In genomic region chr1:40965531-40965930, GRCh38 we compare ENCODE assay signal across 18 cellular contexts. TPM values are rescaled to one million over a fixed set of nuclear protein-coding genes. Genes with fewer than 3 reads are reported as not detected.
A peak's percentile ranks its signal among the peaks of the same experiment; 100 is the strongest.
DNase-seq lines count a peak whose midpoint lies in the region; ATAC-seq, FAIRE-seq and TF ChIP-seq lines count a peak whose summit lies in the region.
"Had no signal": no experiment of that assay in that cellular context is flagged by ENCODE, and none has a peak within 500 bp of the region (broad histone marks: within the 10 kb centered on the region; RNA-seq: fewer than 3 reads in every experiment).

No MANE protein-coding gene starts in this region.

- FAIRE-seq in astrocyte (lab: Jason Lieb, UNC) (no peak), pancreas (lab: Jason Lieb, UNC) (no peak), urothelium cell line (lab: Jason Lieb, UNC) (no peak)
- FAIRE-seq: GM19239 had no signal

- peak overlapping the region; percentile 68 for H2AK5ac ChIP-seq in IMR-90 (ENCODE audit: low read depth, low read length)

- peak overlapping the region; percentile 90 for H3K4ac ChIP-seq in IMR-90 (ENCODE audit: low read depth, low read length)

- H3K4me3 Mint-ChIP-seq in astrocyte (ENCODE audit: unreplicated experiment) (no peak overlapping the region), type B pancreatic cell (no peak overlapping the region)
- H3K4me3 Mint-ChIP-seq: CD4-positive, alpha-beta T cell had no signal

- no peak overlapping the region for H3K18ac ChIP-seq in IMR-90 (ENCODE audit: low read depth, low read length)

- 0 out of 2 replicates have a peak overlapping the region, but pooled peaks have one; percentile 3 for H3K14ac ChIP-seq in IMR-90 (replicated peaks; ENCODE audit: low read depth, low read length)

- H4K5ac ChIP-seq in IMR-90 (ENCODE audit: low read depth, low read length), result peak overlapping the region; percentile 1; the same call in 1 of the 2 replicates

- H3K36me3 Mint-ChIP-seq in astrocyte (ENCODE audit: low read depth, unreplicated experiment) (peaks cover 3% of the 10 kb centered on the region), type B pancreatic cell (no peaks in the 10 kb centered on the region)

- POLR2A ChIA-PET in IMR-90 (lab: Charles Lee; ENCODE audit: unreplicated experiment), result no interaction called here

- H3K23ac ChIP-seq in IMR-90 (ENCODE audit: low read depth, low read length), result 0 out of 2 replicates have a peak overlapping the region, but pooled peaks have one; percentile 24

- H3K9me3 ChIP-seq in IMR-90 (ENCODE audit: control insufficient read depth, insufficient read depth, low read length) (no peaks in the 10 kb centered on the region), astrocyte (ENCODE audit: insufficient read depth, low read depth, low read length) (no peaks in the 10 kb centered on the region), fibroblast of lung (ENCODE audit: control insufficient read depth, insufficient read depth, low read depth, low read length) (no peaks in the 10 kb centered on the region), pancreas (no peaks in the 10 kb centered on the region)

- no peak overlapping the region for H3K4me2 ChIP-seq in IMR-90 (ENCODE audit: low read depth, low read length)
- H3K4me2 ChIP-seq in astrocyte (ENCODE audit: low read length), result no peak overlapping the region
- no peak overlapping the region for H3K4me2 ChIP-seq in fibroblast of lung (ENCODE audit: extremely low read depth, insufficient read depth, low read length)

- H3K9me1 ChIP-seq in IMR-90 (ENCODE audit: insufficient read depth, low read length), result peaks cover 11% of the 10 kb centered on the region; the same call in 1 of the 2 replicates

- H4K20me1 ChIP-seq in IMR-90 (ENCODE audit: insufficient read depth, low read length) (no peaks in the 10 kb centered on the region), astrocyte (ENCODE audit: insufficient read depth, low read length) (no peaks in the 10 kb centered on the region), fibroblast of lung (ENCODE audit: control insufficient read depth, extremely low read depth, insufficient read depth, low read length) (no peaks in the 10 kb centered on the region)

- peak overlapping the region; percentile 48 for H2AK9ac ChIP-seq in IMR-90 (replicated peaks; ENCODE audit: low read depth, low read length, poor library complexity)

- intact Hi-C loops in IMR-90 (cut with micrococcal nuclease), result no loop called here
- intact Hi-C loops in pancreas (cut with DNase I), result no loop called here

- no peak for TF ChIP-seq RAD21 in IMR-90 (IDR thresholded peaks at IDR 0.05; ENCODE audit: low read length)

- peak overlapping the region; percentile 84 for H2AFZ ChIP-seq in IMR-90 (replicated peaks; ENCODE audit: low read length, poor library complexity)
- peak overlapping the region; percentile 64 for H2AFZ ChIP-seq in astrocyte (ENCODE audit: low read depth, low read length)
- H2AFZ ChIP-seq in fibroblast of lung (ENCODE audit: low read length), result peak overlapping the region; percentile 20

- no peak for TF ChIP-seq CTCF in IMR-90 (conservative IDR thresholded peaks at IDR 0.05; ENCODE audit: low read depth, low read length)
- TF ChIP-seq CTCF in astrocyte (IDR thresholded peaks at IDR 0.05; ENCODE audit: insufficient read depth, low read depth, low read length), result no peak
- TF ChIP-seq CTCF in fibroblast of lung (conservative IDR thresholded peaks at IDR 0.05 in 1 of 2, IDR thresholded peaks at IDR 0.05 in 1 of 2; ENCODE audit: low read depth in 1 of 2, low read length in 2 of 2), result no peak
- TF ChIP-seq CTCF in type B pancreatic cell (conservative IDR thresholded peaks at IDR 0.05), result no peak
- TF ChIP-seq CTCF in pancreas (IDR thresholded peaks at IDR 0.05), result no peak

- dilution Hi-C loops in IMR-90 (cut with HindIII; ENCODE audit: low sequenced_read_pairs, unreplicated experiment), result no loop called here

- H3K4me3 ChIP-seq in IMR-90 (ENCODE audit: insufficient read depth, low read depth, low read length) (no peak overlapping the region), astrocyte (ENCODE audit: insufficient read depth, low read depth, low read length) (no peak overlapping the region), fibroblast of lung (replicated peaks in 1 of 4; ENCODE audit: control extremely low read depth in 1 of 4, insufficient read depth in 1 of 4, low read depth in 3 of 4, low read length in 4 of 4) (no peak overlapping the region), pancreas (no peak overlapping the region)

- BruUV-seq in IMR-90 (replicated peaks; lab: Mats Ljungman, UMichigan), result no TSS peak

- 93% methylated on average over 3 of the region's 10 CpGs; no CpG with 5 or more reads in 1 of the 2 experiments for WGBS in IMR-90 (ENCODE audit: extremely low coverage in 2 of 2, insufficient read length in 1 of 2), 2 experiments
- 79 to 80% methylated on average over 10 of the region's 10 CpGs for WGBS in pancreas, 2 donors

- no peaks in the 10 kb centered on the region for H3K79me1 ChIP-seq in IMR-90 (ENCODE audit: low read depth in 1 of 2, low read length in 2 of 2)

- in situ Hi-C loops in IMR-90 (cut with MboI; ENCODE audit: low sequenced_read_pairs), result loop anchor here (25.0 kb wide), 1 partner anchor 328 kb away; no protein-coding TSS in a partner anchor

- H3K79me2 ChIP-seq in astrocyte (ENCODE audit: insufficient read depth, low read length), result no peaks in the 10 kb centered on the region
- no peaks in the 10 kb centered on the region for H3K79me2 ChIP-seq in fibroblast of lung (ENCODE audit: control insufficient read depth, insufficient read depth, low read length)

- H3K36me3 ChIP-seq in IMR-90 (ENCODE audit: control insufficient read depth, insufficient read depth, low read length) (no peaks in the 10 kb centered on the region), astrocyte (ENCODE audit: insufficient read depth, low read length) (no peaks in the 10 kb centered on the region), fibroblast of lung (ENCODE audit: control insufficient read depth, insufficient read depth, low read length) (no peaks in the 10 kb centered on the region), pancreas (no peaks in the 10 kb centered on the region)

- H2BK20ac ChIP-seq in IMR-90 (ENCODE audit: low read depth, low read length), result peak overlapping the region; percentile 89

- H3K27me3 Mint-ChIP-seq in astrocyte (ENCODE audit: low read depth, unreplicated experiment) (peaks cover 3% of the 10 kb centered on the region), type B pancreatic cell (no peaks in the 10 kb centered on the region)
- H3K27me3 Mint-ChIP-seq: CD4-positive, alpha-beta T cell had no signal

- no peak for TF ChIP-seq POLR2A in IMR-90 (IDR thresholded peaks at IDR 0.05; ENCODE audit: low read depth, low read length)
- no peak for TF ChIP-seq POLR2A in erythroblast (IDR thresholded peaks at IDR 0.05; ENCODE audit: low read length)

- peak overlapping the region; percentile 90 for H2BK120ac ChIP-seq in IMR-90 (ENCODE audit: low read depth, low read length)

- no peak overlapping the region for H3K9ac ChIP-seq in IMR-90 (ENCODE audit: low read depth, low read length)
- no peak overlapping the region for H3K9ac ChIP-seq in astrocyte (ENCODE audit: low read length)
- no peak overlapping the region for H3K9ac ChIP-seq in fibroblast of lung (ENCODE audit: insufficient read depth, low read length)

- peak overlapping the region; percentile 89; the same call in 2 of the 3 replicates for H2BK15ac ChIP-seq in IMR-90 (ENCODE audit: low read depth, low read length)

- peak overlapping the region; percentile 14 to 64; a peak in 3 of 4 replicates for H4K8ac ChIP-seq in IMR-90 (ENCODE audit: low read depth in 2 of 2, low read length in 2 of 2)

- no peaks in the 10 kb centered on the region for H3K9me3 Mint-ChIP-seq in astrocyte (ENCODE audit: unreplicated experiment)
- no peaks in the 10 kb centered on the region for H3K9me3 Mint-ChIP-seq in type B pancreatic cell
- H3K9me3 Mint-ChIP-seq: CD4-positive, alpha-beta T cell had no signal

- H2BK5ac ChIP-seq in IMR-90 (ENCODE audit: low read depth, low read length, poor library complexity, severe bottlenecking), result no peak overlapping the region

- H3K27me3 ChIP-seq in IMR-90 (ENCODE audit: control insufficient read depth, insufficient read depth, low read length), result no peaks in the 10 kb centered on the region
- H3K27me3 ChIP-seq in astrocyte (ENCODE audit: insufficient read depth, low read length), result no peaks in the 10 kb centered on the region
- H3K27me3 ChIP-seq in fibroblast of lung (ENCODE audit: control insufficient read depth, insufficient read depth, low read length), result no peaks in the 10 kb centered on the region
- H3K27me3 ChIP-seq in pancreas, result no peaks in the 10 kb centered on the region

- H3K27ac Mint-ChIP-seq in astrocyte (ENCODE audit: unreplicated experiment) (no peak overlapping the region), type B pancreatic cell (no peak overlapping the region)
- H3K27ac Mint-ChIP-seq: CD4-positive, alpha-beta T cell had no signal

- no peak for ATAC-seq in IMR-90 (ENCODE audit: low read depth)
- ATAC-seq in pancreas, result no peak
- ATAC-seq: HCT116, Right ventricle myocardium inferior had no signal

- H3K27ac ChIP-seq in IMR-90 (ENCODE audit: insufficient read depth, low read length), result no peak overlapping the region
- no peak overlapping the region for H3K27ac ChIP-seq in astrocyte (ENCODE audit: low read depth, low read length)
- H3K27ac ChIP-seq in fibroblast of lung (ENCODE audit: insufficient read depth, low read length), result no peak overlapping the region
- no peak overlapping the region for H3K27ac ChIP-seq in pancreas

- DNase-seq in IMR-90, result no peak
- DNase-seq in astrocyte (ENCODE audit: low read depth), result no peak
- no peak for DNase-seq in fibroblast of lung (ENCODE audit: low read depth in 2 of 2)
- peak; percentile 36 for DNase-seq in type B pancreatic cell (ENCODE audit: extremely low spot score, unreplicated experiment)
- DNase-seq in pancreas, result no peak
- DNase-seq in erythroblast (lab: John Stamatoyannopoulos, UW), result no peak
- DNase-seq in urothelium cell line (ENCODE audit: low spot score), result no peak
- DNase-seq: Calu3; CD4-positive, alpha-beta T cell; DMS53; KBM-7; NCI-H1048; NCI-H1436 treated with DMSO at 0.1 percent for 48 hours; NCI-H2029 treated with DMSO at 0.1 percent for 48 hours; NCI-H748 treated with DMSO at 0.1 percent for 48 hours had no signal

- H3K4me1 Mint-ChIP-seq in astrocyte (ENCODE audit: low read depth, unreplicated experiment) (peaks cover 11% of the 10 kb centered on the region), type B pancreatic cell (ENCODE audit: unreplicated experiment) (peaks cover 9% of the 10 kb centered on the region)

- H3K56ac ChIP-seq in IMR-90 (ENCODE audit: extremely low read depth, insufficient read depth, low read length), result no peak overlapping the region

- peak overlapping the region; percentile 70 for H4K91ac ChIP-seq in IMR-90 (ENCODE audit: insufficient read depth, low read depth, low read length)

- CTCF ChIA-PET in IMR-90 (lab: Yijun Ruan, JAX), result interaction anchor here (0.6 to 1.0 kb wide), 3 partner anchors 13 to 17 kb away, joined by 3 read pairs; no protein-coding TSS in a partner anchor

- H3K4me1 ChIP-seq in IMR-90 (ENCODE audit: control insufficient read depth, insufficient read depth, low read length) (peaks cover 2% of the 10 kb centered on the region), astrocyte (ENCODE audit: insufficient read depth, low read length) (peaks cover 15% of the 10 kb centered on the region), fibroblast of lung (ENCODE audit: control insufficient read depth, extremely low read depth, insufficient read depth, low read length) (peaks cover 4% of the 10 kb centered on the region), pancreas (no peaks in the 10 kb centered on the region)

RNA-seq across cellular contexts. Expression of gene CTPS1, which starts 14.0 kb away (rescaled TPM):
- total RNA-seq in IMR-90 (2012; rRNA removed), result 41.0 and 45.5 TPM in 2 replicates
- 40.4 and 43.2 TPM in 2 replicates for polyA plus RNA-seq in IMR-90 (2012; rRNA removed)
- 11.2 and 42.3 TPM in 2 replicates for polyA plus RNA-seq in IMR-90 (2012; cell fraction: cytosol; rRNA removed)
- polyA plus RNA-seq in IMR-90 (2012; cell fraction: nucleus; rRNA removed; ENCODE audit: low replicate concordance), result 23.0 and 58.3 TPM in 2 replicates
- total RNA-seq in astrocyte, result 80.4 and 91.4 TPM in 2 replicates
- total RNA-seq in fibroblast of lung, result 11.3 and 12.1 TPM in 2 replicates
- 26.5 and 52.0 TPM in 2 replicates for polyA plus RNA-seq in fibroblast of lung
- 24.0 and 41.9 TPM in 2 replicates for polyA plus RNA-seq in fibroblast of lung (2012)
- 12.4 and 29.3 TPM in 2 replicates for polyA minus RNA-seq in fibroblast of lung (ENCODE audit: low replicate concordance)
- 34.3 and 60.5 TPM in 2 replicates for total RNA-seq in type B pancreatic cell (ENCODE audit: low replicate concordance)
- total RNA-seq in pancreas, result 1 to 10 TPM; 4.1 to 8.7 (median 7.6) TPM
- polyA plus RNA-seq in pancreas, result 1 to 10 TPM; 5.9 to 7.1 TPM

RNA-seq across cellular contexts. Expression of gene SLFNL1, which starts 56.0 kb away (rescaled TPM):
- total RNA-seq in IMR-90 (2012; rRNA removed) (under 0.01 TPM in 2 replicates), astrocyte (0.14 and 0.18 TPM in 2 replicates), fibroblast of lung (0.51 and 0.66 TPM in 2 replicates), type B pancreatic cell (ENCODE audit: low replicate concordance) (0.14 and 0.60 TPM in 2 replicates), pancreas (under 1 TPM; 0.18 to 0.90 (median 0.39) TPM)
- polyA plus RNA-seq in IMR-90 (2012; rRNA removed) (0.07 and 0.09 TPM in 2 replicates), fibroblast of lung (0.01 TPM in 1 of 2 replicates, not detected in the other), pancreas (1 to 10 TPM in 1 of 2 donors, under 1 TPM in 1; 0.89 to 1.4 TPM)
- polyA plus RNA-seq in IMR-90 (2012; cell fraction: cytosol; rRNA removed), result 0.02 TPM in 1 of 2 replicates, not detected in the other
- polyA plus RNA-seq in IMR-90 (2012; cell fraction: nucleus; rRNA removed; ENCODE audit: low replicate concordance), result 0.30 and 0.76 TPM in 2 replicates
- 0.06 TPM in 2 replicates for polyA plus RNA-seq in fibroblast of lung (2012)
- not detected in 2 replicates for polyA minus RNA-seq in fibroblast of lung (ENCODE audit: low replicate concordance)

Comparison
In these comparisons a context has a peak if more than half of its experiments do, and no peak if none do; other contexts are left out.
1. H2AFZ ChIP-seq: peak in every context shown above with its lines; median percentile 84 in IMR-90; 64 in astrocyte; 20 in fibroblast of lung.